Comparison of ENCODE assay signal across 18 cellular contexts in genomic region chr5:76441890-76442673, GRCh38.
"Had no signal": no experiment of that assay in that cellular context is flagged by ENCODE, and none has a peak within 500 bp of the region (broad histone marks: within the 10 kb centered on the region; RNA-seq: fewer than 3 reads in every experiment).

No MANE protein-coding gene starts in this region.

- ATAC-seq: foreskin keratinocyte; psoas muscle; sciatic nerve; stimulated activated naive B cell treated with anti-CD40 and anti-IgM and Interleukin-4, amounts not matched to agents 10 μg/mL and 1 μg/mL and 100 μg/mL, for 72 hours had no signal

- H3K4me3 Mint-ChIP-seq: endodermal cell; naive B cell; stimulated activated naive B cell treated with anti-CD40 and anti-IgM and Interleukin-4, amounts not matched to agents 10 μg/mL and 1 μg/mL and 100 μg/mL, for 72 hours had no signal

- H3K9me3 ChIP-seq: colonic mucosa, neutrophil, psoas muscle had no signal

- H3K27me3 Mint-ChIP-seq: naive B cell; stimulated activated naive B cell treated with anti-CD40 and anti-IgM and Interleukin-4, amounts not matched to agents 10 μg/mL and 1 μg/mL and 100 μg/mL, for 72 hours had no signal

- H3K27ac Mint-ChIP-seq: endodermal cell; stimulated activated naive B cell treated with anti-CD40 and anti-IgM and Interleukin-4, amounts not matched to agents 10 μg/mL and 1 μg/mL and 100 μg/mL, for 72 hours had no signal

- H3K27ac ChIP-seq: colonic mucosa, foreskin keratinocyte, hepatocyte, neutrophil, psoas muscle, spleen had no signal

- DNase-seq: colonic mucosa; dermis blood vessel endothelial cell; endodermal cell; erythroblast; foreskin keratinocyte; left colon; mesendoderm; naive B cell; psoas muscle; retina; spleen; stimulated activated CD4-positive, alpha-beta T cell treated with anti-CD3 and anti-CD28 coated beads, Interleukin-15, amount 100 ng/mL, for 24 hours; stimulated activated CD4-positive, alpha-beta T cell treated with anti-CD3 and anti-CD28 coated beads, Interleukin-1b, Interleukin-23, amount 100 ng/mL, for 48 hours; stimulated activated CD4-positive, alpha-beta T cell treated with anti-CD3 and anti-CD28 coated beads, Interleukin-4, amount 100 ng/mL, for 24 hours; stimulated activated naive B cell treated with anti-CD40 and anti-IgM and Interleukin-4, amounts not matched to agents 10 μg/mL and 1 μg/mL and 100 μg/mL, for 72 hours had no signal

- H3K4me1 Mint-ChIP-seq: naive B cell; stimulated activated naive B cell treated with anti-CD40 and anti-IgM and Interleukin-4, amounts not matched to agents 10 μg/mL and 1 μg/mL and 100 μg/mL, for 72 hours had no signal

- H3K4me1 ChIP-seq: colonic mucosa, foreskin keratinocyte, psoas muscle, spleen had no signal

- H3K27me3 ChIP-seq: colonic mucosa, hepatocyte, neutrophil, spleen had no signal

- H3K4me3 ChIP-seq: colonic mucosa, hepatocyte, psoas muscle, spleen had no signal

- H3K36me3 ChIP-seq: colonic mucosa had no signal
